ENCODE assay signal across 2 cellular contexts in the genomic region with DNA sequence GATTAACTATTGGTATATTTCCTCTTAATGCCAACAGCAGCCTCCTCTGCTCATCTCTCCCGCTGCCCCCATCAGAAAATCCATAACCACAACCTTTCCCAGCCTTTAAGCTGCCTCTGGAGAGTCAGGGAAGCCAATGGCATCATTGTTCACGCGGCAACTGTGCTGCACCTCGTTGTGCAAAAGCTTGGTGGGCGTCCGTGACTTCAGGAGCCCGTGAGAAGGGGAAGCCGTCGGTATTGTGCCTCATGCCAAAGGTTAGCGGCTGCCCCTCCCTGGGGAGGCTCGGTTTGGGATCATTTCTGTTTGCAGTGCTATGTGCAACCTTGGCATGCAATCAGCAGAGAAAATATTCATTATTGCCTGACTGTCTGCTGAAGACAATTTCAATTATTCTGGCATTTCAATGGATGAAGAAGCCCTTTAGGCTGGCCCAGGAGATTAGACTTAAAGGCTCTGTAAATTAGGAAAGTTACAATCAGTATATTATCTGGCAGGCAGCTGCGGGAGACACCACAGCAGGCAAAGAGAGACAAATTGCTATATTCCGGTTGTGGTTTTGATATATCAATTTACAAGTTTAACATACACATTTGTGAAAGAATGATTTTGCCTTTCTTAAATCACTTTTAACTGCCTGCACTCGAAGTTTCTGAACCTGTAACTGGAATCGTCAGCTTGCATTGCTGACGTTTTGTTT.
TF ChIP-seq lines count a peak whose summit lies in the region.

No MANE protein-coding gene starts in this region.

TF ChIP-seq in HEK293T, 16 proteins besides CTCF, POLR2A, EP300 and RAD21:
- TF ChIP-seq, protein P1, sequence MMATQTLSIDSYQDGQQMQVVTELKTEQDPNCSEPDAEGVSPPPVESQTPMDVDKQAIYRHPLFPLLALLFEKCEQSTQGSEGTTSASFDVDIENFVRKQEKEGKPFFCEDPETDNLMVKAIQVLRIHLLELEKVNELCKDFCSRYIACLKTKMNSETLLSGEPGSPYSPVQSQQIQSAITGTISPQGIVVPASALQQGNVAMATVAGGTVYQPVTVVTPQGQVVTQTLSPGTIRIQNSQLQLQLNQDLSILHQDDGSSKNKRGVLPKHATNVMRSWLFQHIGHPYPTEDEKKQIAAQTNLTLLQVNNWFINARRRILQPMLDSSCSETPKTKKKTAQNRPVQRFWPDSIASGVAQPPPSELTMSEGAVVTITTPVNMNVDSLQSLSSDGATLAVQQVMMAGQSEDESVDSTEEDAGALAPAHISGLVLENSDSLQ (IDR thresholded peaks at IDR 0.05): peak; percentile 27; the same call in 1 of the 2 replicates
- no peak for TF ChIP-seq FOXM1 (IDR thresholded peaks at IDR 0.05; ENCODE audit: borderline replicate concordance)
- no peak for TF ChIP-seq L3MBTL2 (conservative IDR thresholded peaks at IDR 0.05)
- no peak for TF ChIP-seq NFRKB (IDR thresholded peaks at IDR 0.05)
TF ChIP-seq in HEK293T: peak in this region for 1.

TF ChIP-seq in H1, 55 proteins besides CTCF, POLR2A, EP300 and RAD21:
- TF ChIP-seq GABPA (IDR thresholded peaks at IDR 0.05; ENCODE audit: borderline replicate concordance, insufficient read depth, low read length) (no peak), SAP30 (IDR thresholded peaks at IDR 0.05; ENCODE audit: insufficient read depth, insufficient replicate concordance, low read length) (no peak), ZNF274 (IDR thresholded peaks at IDR 0.05; ENCODE audit: borderline replicate concordance, extremely low read depth, low read length) (no peak), EZH2 (IDR thresholded peaks at IDR 0.05; ENCODE audit: low read depth, low read length, severe bottlenecking) (no peak), CBX5 (IDR thresholded peaks at IDR 0.05; ENCODE audit: low read depth, low read length) (no peak), POLR2AphosphoS5 (IDR thresholded peaks at IDR 0.05; ENCODE audit: low read depth, low read length) (no peak), SIN3A (conservative IDR thresholded peaks at IDR 0.05 in 1 of 2, IDR thresholded peaks at IDR 0.05 in 1 of 2; ENCODE audit: low read depth in 1 of 2, low read length in 2 of 2) (no peak), SP4 (IDR thresholded peaks at IDR 0.05; ENCODE audit: low read length) (no peak), CHD1 (IDR thresholded peaks at IDR 0.05; ENCODE audit: low read depth, low read length) (no peak)
- TF ChIP-seq, protein P2, sequence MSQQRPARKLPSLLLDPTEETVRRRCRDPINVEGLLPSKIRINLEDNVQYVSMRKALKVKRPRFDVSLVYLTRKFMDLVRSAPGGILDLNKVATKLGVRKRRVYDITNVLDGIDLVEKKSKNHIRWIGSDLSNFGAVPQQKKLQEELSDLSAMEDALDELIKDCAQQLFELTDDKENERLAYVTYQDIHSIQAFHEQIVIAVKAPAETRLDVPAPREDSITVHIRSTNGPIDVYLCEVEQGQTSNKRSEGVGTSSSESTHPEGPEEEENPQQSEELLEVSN (IDR thresholded peaks at IDR 0.05): no peak
- TF ChIP-seq, protein P3, sequence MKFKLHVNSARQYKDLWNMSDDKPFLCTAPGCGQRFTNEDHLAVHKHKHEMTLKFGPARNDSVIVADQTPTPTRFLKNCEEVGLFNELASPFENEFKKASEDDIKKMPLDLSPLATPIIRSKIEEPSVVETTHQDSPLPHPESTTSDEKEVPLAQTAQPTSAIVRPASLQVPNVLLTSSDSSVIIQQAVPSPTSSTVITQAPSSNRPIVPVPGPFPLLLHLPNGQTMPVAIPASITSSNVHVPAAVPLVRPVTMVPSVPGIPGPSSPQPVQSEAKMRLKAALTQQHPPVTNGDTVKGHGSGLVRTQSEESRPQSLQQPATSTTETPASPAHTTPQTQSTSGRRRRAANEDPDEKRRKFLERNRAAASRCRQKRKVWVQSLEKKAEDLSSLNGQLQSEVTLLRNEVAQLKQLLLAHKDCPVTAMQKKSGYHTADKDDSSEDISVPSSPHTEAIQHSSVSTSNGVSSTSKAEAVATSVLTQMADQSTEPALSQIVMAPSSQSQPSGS (IDR thresholded peaks at IDR 0.05; ENCODE audit: low read length): no peak
